Comparison of ENCODE assay signal across 1 cellular context in genomic region chr1:67430358-67431155, GRCh38.
TF ChIP-seq lines count a peak whose summit lies in the region.

Gene SERBP1, minus strand, starts transcription at chr1:67430402. Its CDS starts 102 bp downstream, at chr1:67430300.

TF ChIP-seq in K562, 482 proteins besides CTCF, POLR2A, EP300 and RAD21 (continued from another document and continues in another):
- TF ChIP-seq AFF1 (IDR thresholded peaks at IDR 0.05; ENCODE audit: low read depth in 1 of 2, partially characterized antibody in 2 of 2) (peak; percentile 47 to 95), NBN (IDR thresholded peaks at IDR 0.05; ENCODE audit: low read depth) (peak; percentile 67; the same call in 1 of the 2 replicates), VEZF1 (CRISPR knock-in tag; IDR thresholded peaks at IDR 0.05) (peak; percentile 99), BRF2 (IDR thresholded peaks at IDR 0.05; ENCODE audit: borderline replicate concordance, insufficient read depth, insufficient read length) (no peak), ZNF146 (CRISPR knock-in tag; IDR thresholded peaks at IDR 0.05; ENCODE audit: unreplicated experiment) (no peak), HDGF (IDR thresholded peaks at IDR 0.05) (no peak), HMG20A (CRISPR knock-in tag; conservative IDR thresholded peaks at IDR 0.05) (no peak), TRIM24 (IDR thresholded peaks at IDR 0.05) (no peak; a peak in 1 of 4 replicates), JUN (IDR thresholded peaks at IDR 0.05; ENCODE audit: borderline replicate concordance, low read depth, low read length) (no peak), JUN (CRISPR knock-in tag; IDR thresholded peaks at IDR 0.05; ENCODE audit: borderline replicate concordance) (no peak), NCOA1 (IDR thresholded peaks at IDR 0.05; ENCODE audit: low read depth) (0 out of 2 replicates have a peak, but pooled peaks have one; percentile 20), NRF1 (conservative IDR thresholded peaks at IDR 0.05 in 1 of 2, IDR thresholded peaks at IDR 0.05 in 1 of 2) (peak; percentile 83 to 87), ELF1 (tag; IDR thresholded peaks at IDR 0.05) (peak; percentile 84), ELF2 (CRISPR knock-in tag; IDR thresholded peaks at IDR 0.05) (no peak), DEAF1 (CRISPR knock-in tag; IDR thresholded peaks at IDR 0.05) (no peak), PYGO2 (tag; IDR thresholded peaks at IDR 0.05) (no peak), POLR2H (tag; IDR thresholded peaks at IDR 0.05; ENCODE audit: low read depth) (peak; percentile 90), PHB (CRISPR knock-in tag; IDR thresholded peaks at IDR 0.05) (no peak), ETV6 (IDR thresholded peaks at IDR 0.05; ENCODE audit: borderline replicate concordance in 1 of 2, low read depth in 2 of 2, low read length in 1 of 2) (peak in 1 of 2 experiments; percentile 32; a peak in 1 of 4 replicates), ETV6 (CRISPR knock-in tag; IDR thresholded peaks at IDR 0.05; ENCODE audit: borderline replicate concordance) (no peak; the same call in 1 of the 2 replicates), TAF7 (tag; IDR thresholded peaks at IDR 0.05) (peak; percentile 47; the same call in 1 of the 2 replicates), RNF2 (IDR thresholded peaks at IDR 0.05) (peak; percentile 38; the same call in 1 of the 2 replicates), FOXA3 (CRISPR knock-in tag; conservative IDR thresholded peaks at IDR 0.05 in 1 of 2, IDR thresholded peaks at IDR 0.05 in 1 of 2) (0 out of 4 replicates have a peak, but pooled peaks of 1 of the 2 experiments have one; percentile 76), DPF2 (IDR thresholded peaks at IDR 0.05) (peak; percentile 17; the same call in 1 of the 2 replicates), ZKSCAN1 (IDR thresholded peaks at IDR 0.05; ENCODE audit: low read depth, low read length) (peak; percentile 41), KLF1 (tag; IDR thresholded peaks at IDR 0.05) (peak; percentile 29; the same call in 1 of the 2 replicates), ATF6 (CRISPR knock-in tag; IDR thresholded peaks at IDR 0.05) (0 out of 2 replicates have a peak, but pooled peaks have one; percentile 51), POLR2AphosphoS5 (IDR thresholded peaks at IDR 0.05; ENCODE audit: control insufficient read depth, insufficient read depth, low read depth, low read length) (peak; percentile 71), ZNF766 (CRISPR knock-in tag; conservative IDR thresholded peaks at IDR 0.05) (0 out of 2 replicates have a peak, but pooled peaks have one; percentile 14), ZNF263 (CRISPR knock-in tag; IDR thresholded peaks at IDR 0.05; ENCODE audit: borderline replicate concordance) (peak; percentile 10; the same call in 1 of the 2 replicates), PRDM10 (IDR thresholded peaks at IDR 0.05; ENCODE audit: partially characterized antibody) (peak; percentile 91), IRF1 (CRISPR knock-in tag; IDR thresholded peaks at IDR 0.05; ENCODE audit: borderline replicate concordance) (no peak), ZNF668 (CRISPR knock-in tag; IDR thresholded peaks at IDR 0.05) (no peak), ZKSCAN3 (CRISPR knock-in tag; IDR thresholded peaks at IDR 0.05) (no peak), KLF16 (IDR thresholded peaks at IDR 0.05) (no peak), ZNF77 (CRISPR knock-in tag; IDR thresholded peaks at IDR 0.05) (no peak), RBM25 (IDR thresholded peaks at IDR 0.05; ENCODE audit: low read depth, low read length, severe bottlenecking) (no peak), CXXC5 (CRISPR knock-in tag; IDR thresholded peaks at IDR 0.05) (peak; percentile 76), CHCHD3 (CRISPR knock-in tag; IDR thresholded peaks at IDR 0.05) (0 out of 2 replicates have a peak, but pooled peaks have one; percentile 57), SAFB (IDR thresholded peaks at IDR 0.05; ENCODE audit: borderline replicate concordance, low read depth, low read length) (no peak), HNRNPLL (IDR thresholded peaks at IDR 0.05; ENCODE audit: low read depth, low read length, poor library complexity, severe bottlenecking) (peak; percentile 21), ZNF395 (CRISPR knock-in tag; IDR thresholded peaks at IDR 0.05) (peak; percentile 78), E2F6 (IDR thresholded peaks at IDR 0.05; ENCODE audit: borderline replicate concordance in 1 of 2, extremely low read depth in 1 of 2, insufficient read depth in 1 of 2, insufficient read length in 1 of 2, low read depth in 1 of 2, low read length in 1 of 2, poor library complexity in 1 of 2, severe bottlenecking in 1 of 2) (peak; percentile 83 to 93), NCOA4 (IDR thresholded peaks at IDR 0.05; ENCODE audit: partially characterized antibody) (no peak), POU5F1 (IDR thresholded peaks at IDR 0.05; ENCODE audit: borderline replicate concordance, low read depth, low read length, partially characterized antibody) (peak; percentile 68)
